Comparison of ENCODE assay signal across 9 cellular contexts in genomic region chr12:132083731-132084641, GRCh38.
DNase-seq lines count a peak whose midpoint lies in the region; ATAC-seq, FAIRE-seq and TF ChIP-seq lines count a peak whose summit lies in the region.
"Had no signal": no experiment of that assay in that cellular context is flagged by ENCODE, and none has a peak within 500 bp of the region (broad histone marks: within the 10 kb centered on the region; RNA-seq: fewer than 3 reads in every experiment).

No MANE protein-coding gene starts in this region.

- 5% methylated on average over 17 of the region's 91 CpGs for WGBS in HepG2 (ENCODE audit: low lambda C conversion rate)

- H3K4me3 ChIP-seq in HepG2 (replicated peaks in 1 of 3; ENCODE audit: insufficient read depth in 1 of 3, low read depth in 2 of 3, low read length in 3 of 3): peak overlapping the region; percentile 73 to 94 (median 79)

- ATAC-seq in GM19395 (IDR thresholded peaks at IDR 0.05; ENCODE audit: unreplicated experiment): peak; percentile 85
- ATAC-seq in HG03521 (IDR thresholded peaks at IDR 0.05; ENCODE audit: unreplicated experiment): peak; percentile 78
- ATAC-seq in HepG2: peak; percentile 90

- H3K36me3 Mint-ChIP-seq in CD14-positive monocyte: peaks cover 4 to 19% of the 10 kb centered on the region in 2 donors

- no TSS peak for BruUV-seq in HepG2 (replicated peaks; lab: Mats Ljungman, UMichigan)

- H3K27ac Mint-ChIP-seq in CD14-positive monocyte: peak overlapping the region in 6 of 7 donors; percentile 24 to 89 (median 72)

- H2AFZ ChIP-seq in HepG2 (ENCODE audit: low read length): no peak overlapping the region

- TF ChIP-seq CTCF in CD14-positive monocyte (IDR thresholded peaks at IDR 0.05) (no peak), HepG2 (CRISPR knock-in tag; IDR thresholded peaks at IDR 0.05) (no peak)

- DNase-seq in CD14-positive monocyte (ENCODE audit: low spot score): peak; percentile 89
- DNase-seq in NCI-H69 (lab: John Stamatoyannopoulos, UW): peak; percentile 98
- DNase-seq in activated CD4-positive, alpha-beta T cell treated with anti-CD3 and anti-CD28 coated beads, Interleukin-2, amount 50 U/mL, for 1 hour: peak; percentile 85
- DNase-seq in dermis blood vessel endothelial cell: peak; percentile 92
- DNase-seq in HepG2 (ENCODE audit: low spot score): peak; percentile 91
- peak; percentile 83 for DNase-seq in stimulated activated CD4-positive, alpha-beta T cell treated with anti-CD3 and anti-CD28 coated beads, Interleukin-2, amount 100 ng/mL, for 4 hours (ENCODE audit: low read depth)

- peak overlapping the region; percentile 67 to 90 for H3K4me3 Mint-ChIP-seq in CD14-positive monocyte

- H3K79me2 ChIP-seq in HepG2 (ENCODE audit: insufficient read depth, low read length): peaks cover 23% of the 10 kb centered on the region

- H3K9me3 Mint-ChIP-seq in CD14-positive monocyte: peaks cover 0 to 2% (median 0%) of the 10 kb centered on the region in 7 donors

- CTCF ChIA-PET in HepG2 (lab: Yijun Ruan, JAX; ENCODE audit: low intra/inter-chr PET ratio, low total read pairs): no interaction called here

- H3K27me3 Mint-ChIP-seq in CD14-positive monocyte (ENCODE audit: low read depth in 3 of 3): peaks cover 0 to 2% (median 0%) of the 10 kb centered on the region in 3 donors

- H3K4me2 ChIP-seq in HepG2 (ENCODE audit: low read depth, low read length): peak overlapping the region; percentile 94

- H3K4me1 Mint-ChIP-seq in CD14-positive monocyte: peaks cover 18% of the 10 kb centered on the region

- no peak; a peak in 1 of 4 replicates for TF ChIP-seq EP300 in HepG2 (IDR thresholded peaks at IDR 0.05; ENCODE audit: low read depth in 2 of 2, low read length in 2 of 2)
- TF ChIP-seq EP300 in HepG2 (CRISPR knock-in tag; IDR thresholded peaks at IDR 0.05; ENCODE audit: borderline replicate concordance): no peak

- no peaks in the 10 kb centered on the region for H3K9me3 ChIP-seq in HepG2 (ENCODE audit: low read length)

- TF ChIP-seq POLR2A in HepG2 (IDR thresholded peaks at IDR 0.05; ENCODE audit: insufficient read depth in 1 of 2, low read depth in 2 of 2, low read length in 2 of 2): peak; percentile 83 to 94

- TF ChIP-seq RAD21 in HepG2 (CRISPR knock-in tag; IDR thresholded peaks at IDR 0.05): peak; percentile 5

- peaks cover 2 to 3% of the 10 kb centered on the region in 2 experiments; a peak in 3 of 5 replicates for H3K36me3 ChIP-seq in HepG2 (replicated peaks in 1 of 2; ENCODE audit: control insufficient read depth in 1 of 2, insufficient read depth in 2 of 2, low read length in 2 of 2)

- intact Hi-C loops in CD14-positive monocyte (cut with micrococcal nuclease): loop anchor here (2.0 to 10.0 kb wide), 5 partner anchors 58 to 421 kb away; partner anchors contain the start of genes DDX51 (in 2 of the 2) and NOC4L (in 2 of the 2)
- intact Hi-C loops in HepG2 (cut with micrococcal nuclease; ENCODE audit: unreplicated experiment): no loop called here

- no peaks in the 10 kb centered on the region for H3K27me3 ChIP-seq in HepG2 (ENCODE audit: control insufficient read depth in 1 of 2, insufficient read depth in 2 of 2, low read length in 2 of 2)

- peak overlapping the region; percentile 96 for H3K9ac ChIP-seq in HepG2 (ENCODE audit: insufficient read depth, low read depth, low read length)

- peak overlapping the region; percentile 98 for H3K27ac ChIP-seq in HepG2 (ENCODE audit: extremely low read length, insufficient read depth, low read length)

- POLR2A ChIA-PET in HepG2 (lab: Yijun Ruan, JAX): no interaction called here

- in situ Hi-C loops in HepG2 (cut with HindIII; ENCODE audit: extremely low pct_ligation_motif_present, low pct_unique_long_range_greater_than_20kb): no loop called here

- H3K4me1 ChIP-seq in HepG2 (ENCODE audit: insufficient read depth, low read length): peaks cover 45% of the 10 kb centered on the region

- peaks cover 14% of the 10 kb centered on the region for H4K20me1 ChIP-seq in HepG2 (ENCODE audit: insufficient read depth, low read length)

- peak; percentile 21 for FAIRE-seq in HepG2 (lab: Jason Lieb, UNC)
- FAIRE-seq: endometrium had no signal

TF ChIP-seq in HepG2, 621 proteins besides CTCF, POLR2A, EP300 and RAD21 (continues in another document):
- TF ChIP-seq, protein P1, sequence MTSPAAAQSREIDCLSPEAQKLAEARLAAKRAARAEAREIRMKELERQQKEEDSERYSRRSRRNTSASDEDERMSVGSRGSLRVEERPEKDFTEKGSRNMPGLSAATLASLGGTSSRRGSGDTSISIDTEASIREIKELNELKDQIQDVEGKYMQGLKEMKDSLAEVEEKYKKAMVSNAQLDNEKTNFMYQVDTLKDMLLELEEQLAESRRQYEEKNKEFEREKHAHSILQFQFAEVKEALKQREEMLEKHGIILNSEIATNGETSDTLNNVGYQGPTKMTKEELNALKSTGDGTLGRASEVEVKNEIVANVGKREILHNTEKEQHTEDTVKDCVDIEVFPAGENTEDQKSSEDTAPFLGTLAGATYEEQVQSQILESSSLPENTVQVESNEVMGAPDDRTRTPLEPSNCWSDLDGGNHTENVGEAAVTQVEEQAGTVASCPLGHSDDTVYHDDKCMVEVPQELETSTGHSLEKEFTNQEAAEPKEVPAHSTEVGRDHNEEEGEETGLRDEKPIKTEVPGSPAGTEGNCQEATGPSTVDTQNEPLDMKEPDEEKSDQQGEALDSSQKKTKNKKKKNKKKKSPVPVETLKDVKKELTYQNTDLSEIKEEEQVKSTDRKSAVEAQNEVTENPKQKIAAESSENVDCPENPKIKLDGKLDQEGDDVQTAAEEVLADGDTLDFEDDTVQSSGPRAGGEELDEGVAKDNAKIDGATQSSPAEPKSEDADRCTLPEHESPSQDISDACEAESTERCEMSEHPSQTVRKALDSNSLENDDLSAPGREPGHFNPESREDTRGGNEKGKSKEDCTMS (CRISPR knock-in tag; conservative IDR thresholded peaks at IDR 0.05): no peak
- TF ChIP-seq CENPBD1 (CRISPR knock-in tag; IDR thresholded peaks at IDR 0.05; ENCODE audit: borderline replicate concordance, low read depth) (no peak), ZSCAN30 (CRISPR knock-in tag; IDR thresholded peaks at IDR 0.05) (no peak), PRMT3 (CRISPR knock-in tag; IDR thresholded peaks at IDR 0.05; ENCODE audit: borderline replicate concordance, low read depth) (no peak), BHLHE40 (IDR thresholded peaks at IDR 0.05; ENCODE audit: low read length) (peak; percentile 82), ZNF501 (CRISPR knock-in tag; IDR thresholded peaks at IDR 0.05) (peak; percentile 30; the same call in 1 of the 2 replicates), ATF7-NPFF (CRISPR knock-in tag; IDR thresholded peaks at IDR 0.05; ENCODE audit: low read depth) (peak; percentile 75; the same call in 1 of the 2 replicates), KAT7 (CRISPR knock-in tag; IDR thresholded peaks at IDR 0.05; ENCODE audit: borderline replicate concordance) (no peak), ZNF510 (CRISPR knock-in tag; IDR thresholded peaks at IDR 0.05; ENCODE audit: low read depth) (no peak), ZNF12 (CRISPR knock-in tag; IDR thresholded peaks at IDR 0.05) (no peak), SOX5 (CRISPR knock-in tag; IDR thresholded peaks at IDR 0.05; ENCODE audit: borderline replicate concordance) (0 out of 2 replicates have a peak, but pooled peaks have one; percentile 17)
- TF ChIP-seq, protein P2, sequence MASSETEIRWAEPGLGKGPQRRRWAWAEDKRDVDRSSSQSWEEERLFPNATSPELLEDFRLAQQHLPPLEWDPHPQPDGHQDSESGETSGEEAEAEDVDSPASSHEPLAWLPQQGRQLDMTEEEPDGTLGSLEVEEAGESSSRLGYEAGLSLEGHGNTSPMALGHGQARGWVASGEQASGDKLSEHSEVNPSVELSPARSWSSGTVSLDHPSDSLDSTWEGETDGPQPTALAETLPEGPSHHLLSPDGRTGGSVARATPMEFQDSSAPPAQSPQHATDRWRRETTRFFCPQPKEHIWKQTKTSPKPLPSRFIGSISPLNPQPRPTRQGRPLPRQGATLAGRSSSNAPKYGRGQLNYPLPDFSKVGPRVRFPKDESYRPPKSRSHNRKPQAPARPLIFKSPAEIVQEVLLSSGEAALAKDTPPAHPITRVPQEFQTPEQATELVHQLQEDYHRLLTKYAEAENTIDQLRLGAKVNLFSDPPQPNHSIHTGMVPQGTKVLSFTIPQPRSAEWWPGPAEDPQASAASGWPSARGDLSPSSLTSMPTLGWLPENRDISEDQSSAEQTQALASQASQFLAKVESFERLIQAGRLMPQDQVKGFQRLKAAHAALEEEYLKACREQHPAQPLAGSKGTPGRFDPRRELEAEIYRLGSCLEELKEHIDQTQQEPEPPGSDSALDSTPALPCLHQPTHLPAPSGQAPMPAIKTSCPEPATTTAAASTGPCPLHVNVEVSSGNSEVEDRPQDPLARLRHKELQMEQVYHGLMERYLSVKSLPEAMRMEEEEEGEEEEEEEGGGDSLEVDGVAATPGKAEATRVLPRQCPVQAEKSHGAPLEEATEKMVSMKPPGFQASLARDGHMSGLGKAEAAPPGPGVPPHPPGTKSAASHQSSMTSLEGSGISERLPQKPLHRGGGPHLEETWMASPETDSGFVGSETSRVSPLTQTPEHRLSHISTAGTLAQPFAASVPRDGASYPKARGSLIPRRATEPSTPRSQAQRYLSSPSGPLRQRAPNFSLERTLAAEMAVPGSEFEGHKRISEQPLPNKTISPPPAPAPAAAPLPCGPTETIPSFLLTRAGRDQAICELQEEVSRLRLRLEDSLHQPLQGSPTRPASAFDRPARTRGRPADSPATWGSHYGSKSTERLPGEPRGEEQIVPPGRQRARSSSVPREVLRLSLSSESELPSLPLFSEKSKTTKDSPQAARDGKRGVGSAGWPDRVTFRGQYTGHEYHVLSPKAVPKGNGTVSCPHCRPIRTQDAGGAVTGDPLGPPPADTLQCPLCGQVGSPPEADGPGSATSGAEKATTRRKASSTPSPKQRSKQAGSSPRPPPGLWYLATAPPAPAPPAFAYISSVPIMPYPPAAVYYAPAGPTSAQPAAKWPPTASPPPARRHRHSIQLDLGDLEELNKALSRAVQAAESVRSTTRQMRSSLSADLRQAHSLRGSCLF (CRISPR knock-in tag; IDR thresholded peaks at IDR 0.05; ENCODE audit: borderline replicate concordance): no peak

Comparison
In these comparisons a context has a peak if more than half of its experiments do, and no peak if none do; other contexts are left out.
1. Peak in every context shown above with its lines: DNase-seq, ATAC-seq, H3K4me3 ChIP-seq and H3K27ac ChIP-seq.